Comparison of ENCODE assay signal across 1 cellular context in genomic region chr1:44237721-44238457, GRCh38.
TF ChIP-seq lines count a peak whose summit lies in the region.

No MANE protein-coding gene starts in this region.

TF ChIP-seq in neural cell, 6 proteins besides CTCF, POLR2A, EP300 and RAD21 (continued from another document):
- no peak for TF ChIP-seq REST (IDR thresholded peaks at IDR 0.05; ENCODE audit: borderline replicate concordance)
TF ChIP-seq in neural cell: peak in this region for 0.
